In the genomic region with DNA sequence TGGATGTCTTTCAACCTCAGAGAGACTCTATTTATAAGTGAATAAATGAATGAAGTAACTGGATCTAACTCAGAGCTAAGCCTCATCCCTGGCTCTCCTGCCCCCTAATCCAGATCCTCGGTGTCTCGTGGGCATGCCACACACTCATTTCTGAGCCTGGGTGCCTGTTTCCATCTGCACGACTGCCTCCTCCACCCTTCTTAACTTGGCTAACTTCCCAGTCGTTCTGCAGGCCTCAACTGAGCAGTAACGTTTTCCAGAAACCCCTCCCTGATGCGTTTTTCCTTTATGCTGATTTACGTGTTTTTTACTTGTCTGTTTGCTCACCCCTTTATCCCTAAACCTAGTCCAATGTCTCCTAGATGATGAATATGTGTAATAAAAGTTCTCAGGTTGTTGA, we compare ENCODE assay signal across 14 cellular contexts.
DNase-seq lines count a peak whose midpoint lies in the region; ATAC-seq and TF ChIP-seq lines count a peak whose summit lies in the region.
"Had no signal": no experiment of that assay in that cellular context is flagged by ENCODE, and none has a peak within 500 bp of the region (broad histone marks: within the 10 kb centered on the region; RNA-seq: fewer than 3 reads in every experiment).

No MANE protein-coding gene starts in this region.

- no peak overlapping the region for H2BK15ac ChIP-seq in mesenchymal stem cell (ENCODE audit: low read depth, poor library complexity, severe bottlenecking)
- no peak overlapping the region for H2BK15ac ChIP-seq in mesendoderm (replicated peaks; ENCODE audit: low read depth)

- H3K9ac ChIP-seq in mesenchymal stem cell (ENCODE audit: low read length): no peak overlapping the region
- H3K9ac ChIP-seq in PC-3 (ENCODE audit: low read length): no peak overlapping the region
- H3K9ac ChIP-seq in mesendoderm (ENCODE audit: low read length): no peak overlapping the region

- no peaks in the 10 kb centered on the region for H3K9me2 ChIP-seq in PC-3 (replicated peaks; ENCODE audit: low read length)

- no peak overlapping the region for H3K56ac ChIP-seq in mesendoderm (ENCODE audit: low read length)

- H4K91ac ChIP-seq in mesenchymal stem cell (ENCODE audit: low read length): no peak overlapping the region

- H3K23ac ChIP-seq in mesenchymal stem cell (ENCODE audit: low read length in 2 of 2): no peak overlapping the region
- no peak overlapping the region for H3K23ac ChIP-seq in mesendoderm (ENCODE audit: low read length)

- no peaks in the 10 kb centered on the region for H3K79me2 ChIP-seq in PC-3 (ENCODE audit: low read length)
- H3K79me2 ChIP-seq in mesendoderm (ENCODE audit: control insufficient read depth, insufficient read depth, low read length): no peaks in the 10 kb centered on the region

- WGBS in esophagus, 2 donors: 33 to 53% methylated on average over 7 of the region's 7 CpGs
- 66% methylated on average over 7 of the region's 7 CpGs for WGBS in mesenchymal stem cell
- no CpG with 5 or more reads among the region's 7 CpGs for WGBS in mesendoderm (ENCODE audit: extremely low coverage, insufficient coverage, low lambda C conversion rate)

- H4K8ac ChIP-seq in mesenchymal stem cell (ENCODE audit: low read length): no peak overlapping the region
- H4K8ac ChIP-seq in mesendoderm (ENCODE audit: low read depth, low read length): no peak overlapping the region

- no peaks in the 10 kb centered on the region for H3K36me3 ChIP-seq in esophagus (ENCODE audit: control insufficient read depth in 2 of 2, insufficient read depth in 2 of 2, low read length in 1 of 2)
- H3K36me3 ChIP-seq in mesenchymal stem cell (ENCODE audit: control insufficient read depth in 1 of 2, insufficient read depth in 2 of 2, low read depth in 1 of 2, low read length in 2 of 2): no peaks in the 10 kb centered on the region
- no peaks in the 10 kb centered on the region for H3K36me3 ChIP-seq in PC-3 (ENCODE audit: low read depth, low read length)
- H3K36me3 ChIP-seq in mesendoderm (ENCODE audit: control insufficient read depth, insufficient read depth, low read length): no peaks in the 10 kb centered on the region
- H3K36me3 ChIP-seq: SJCRH30 had no signal

- H4K20me1 ChIP-seq in PC-3 (ENCODE audit: low read length): no peaks in the 10 kb centered on the region

- H2AK5ac ChIP-seq in mesenchymal stem cell (ENCODE audit: low read length, severe bottlenecking) (peak overlapping the region; percentile 50), mesendoderm (ENCODE audit: low read length) (no peak overlapping the region)

- no peak overlapping the region for H2BK12ac ChIP-seq in mesenchymal stem cell (ENCODE audit: low read length in 2 of 2)

- H3K27ac ChIP-seq in esophagus (ENCODE audit: low read depth in 2 of 2, low read length in 1 of 2) (peak overlapping the region; percentile 76 to 89), mesenchymal stem cell (ENCODE audit: low read length, poor library complexity, severe bottlenecking) (no peak overlapping the region), PC-3 (ENCODE audit: low read length) (no peak overlapping the region), mesendoderm (ENCODE audit: low read depth, low read length) (no peak overlapping the region)
- H3K27ac ChIP-seq: SJCRH30 had no signal

- no peak overlapping the region for H3K4ac ChIP-seq in mesenchymal stem cell (ENCODE audit: low read depth in 1 of 2, low read length in 2 of 2)
- no peak overlapping the region for H3K4ac ChIP-seq in mesendoderm (ENCODE audit: low read depth, low read length)

- ATAC-seq in PC-3: no peak
- ATAC-seq in HG02588 (IDR thresholded peaks at IDR 0.05; ENCODE audit: unreplicated experiment): no peak
- ATAC-seq: CD8-positive, alpha-beta T cell had no signal

- no peak overlapping the region for H2BK5ac ChIP-seq in mesenchymal stem cell (ENCODE audit: low read depth, low read length, poor library complexity, severe bottlenecking)
- H2BK5ac ChIP-seq in mesendoderm (ENCODE audit: low read length): no peak overlapping the region

- H3K18ac ChIP-seq in mesenchymal stem cell (ENCODE audit: low read depth in 1 of 2, low read length in 2 of 2) (peak overlapping the region in 1 of 2 experiments; percentile 62), mesendoderm (ENCODE audit: low read length) (no peak overlapping the region)

- CTCF ChIA-PET in PC-3 (lab: Charles Lee): no interaction called here

- intact Hi-C loops in PC-3 (cut with micrococcal nuclease): loop anchor here (2.0 kb wide), 1 partner anchor 17 kb away; no protein-coding TSS in a partner anchor

- H3K4me3 ChIP-seq in esophagus (ENCODE audit: low read depth in 1 of 2, low read length in 2 of 2) (no peak overlapping the region), mesenchymal stem cell (ENCODE audit: insufficient read depth in 1 of 2, low read depth in 1 of 2, low read length in 2 of 2) (no peak overlapping the region), PC-3 (ENCODE audit: low read length) (no peak overlapping the region), mesendoderm (ENCODE audit: low read length) (no peak overlapping the region)
- H3K4me3 ChIP-seq: SJCRH30 had no signal

- H2BK120ac ChIP-seq in mesenchymal stem cell (ENCODE audit: low read depth, low read length) (no peak overlapping the region), mesendoderm (ENCODE audit: low read depth, low read length) (no peak overlapping the region)

- H3K27me3 ChIP-seq in esophagus (ENCODE audit: control insufficient read depth in 1 of 2, insufficient read depth in 2 of 2, low read length in 2 of 2) (no peaks in the 10 kb centered on the region), mesenchymal stem cell (ENCODE audit: control insufficient read depth in 1 of 2, insufficient read depth in 1 of 2, low read length in 2 of 2) (no peaks in the 10 kb centered on the region), PC-3 (ENCODE audit: low read length) (no peaks in the 10 kb centered on the region), mesendoderm (ENCODE audit: insufficient read depth, low read length, poor library complexity) (no peaks in the 10 kb centered on the region)
- H3K27me3 ChIP-seq: SJCRH30 had no signal

- POLR2A ChIA-PET in PC-3 (lab: Charles Lee; ENCODE audit: unreplicated experiment): no interaction called here

- TF ChIP-seq CTCF in PC-3 (conservative IDR thresholded peaks at IDR 0.05; ENCODE audit: low read depth, low read length): no peak

- no peak overlapping the region for H3K4me2 ChIP-seq in mesenchymal stem cell (ENCODE audit: low read length, poor library complexity, severe bottlenecking)
- no peak overlapping the region for H3K4me2 ChIP-seq in PC-3 (ENCODE audit: low read length)
- H3K4me2 ChIP-seq in mesendoderm (ENCODE audit: low read length): no peak overlapping the region

- no peak overlapping the region for H2AFZ ChIP-seq in mesenchymal stem cell (ENCODE audit: low read depth, low read length)
- H2AFZ ChIP-seq in PC-3 (ENCODE audit: low read length): no peak overlapping the region

- peaks cover 6% of the 10 kb centered on the region for H3F3A ChIP-seq in PC-3 (ENCODE audit: low read length, unreplicated experiment)

- H3K14ac ChIP-seq in mesenchymal stem cell (ENCODE audit: low read length in 2 of 2): no peak overlapping the region

- H3K9me3 ChIP-seq in esophagus (ENCODE audit: control insufficient read depth in 2 of 2, insufficient read depth in 1 of 2, low read depth in 1 of 2, low read length in 1 of 2) (peaks cover 0 to 2% of the 10 kb centered on the region in 2 donors), mesenchymal stem cell (ENCODE audit: control insufficient read depth, low read length) (no peaks in the 10 kb centered on the region), PC-3 (ENCODE audit: low read length) (no peaks in the 10 kb centered on the region)
- H3K9me3 ChIP-seq: SJCRH30 had no signal

- BruUV-seq in PC-3 (replicated peaks; lab: Mats Ljungman, UMichigan): no TSS peak

- H4K5ac ChIP-seq in mesendoderm (ENCODE audit: low read length): no peak overlapping the region

- no peaks in the 10 kb centered on the region for H3K79me1 ChIP-seq in mesenchymal stem cell (replicated peaks; ENCODE audit: low read length, poor library complexity, severe bottlenecking)
- H3K79me1 ChIP-seq in mesendoderm (ENCODE audit: low read length): no peaks in the 10 kb centered on the region

- DNase-seq in NCI-H1092 (lab: John Stamatoyannopoulos, UW) (peak; percentile 6), NCI-H69 (lab: John Stamatoyannopoulos, UW) (peak; percentile 3), mesenchymal stem cell (no peak), PC-3 (no peak), MV-4-11 (lab: John Stamatoyannopoulos, UW) (no peak), mesendoderm (no peak)
- DNase-seq: CD8-positive, alpha-beta T cell; GF-D8; NCI-H1048; NCI-H2081 treated with DMSO at 0.1 percent for 48 hours; NCI-H82; SJCRH30 had no signal

- H3K4me1 ChIP-seq in esophagus (ENCODE audit: control insufficient read depth in 2 of 2, insufficient read depth in 2 of 2, low read length in 1 of 2) (peaks cover 0 to 2% of the 10 kb centered on the region in 2 donors), mesenchymal stem cell (ENCODE audit: control insufficient read depth, insufficient read depth, low read depth, low read length) (no peaks in the 10 kb centered on the region), PC-3 (ENCODE audit: insufficient read depth, low read length) (peaks cover 50% of the 10 kb centered on the region), mesendoderm (ENCODE audit: control insufficient read depth, low read depth, low read length) (no peaks in the 10 kb centered on the region)
- H3K4me1 ChIP-seq: SJCRH30 had no signal

Comparison
In these comparisons a context has a peak if more than half of its experiments do, and no peak if none do; other contexts are left out.
1. DNase-seq: peak in NCI-H1092 (single experiment) and NCI-H69 (single experiment); none in mesenchymal stem cell (single experiment), PC-3 (single experiment), MV-4-11 (single experiment) and mesendoderm (single experiment).
2. H3K27ac ChIP-seq: peak in esophagus (2 of 2); none in mesenchymal stem cell (single experiment), PC-3 (single experiment) and mesendoderm (single experiment).